8 cellular contexts compared by ENCODE assay signal in genomic region chr12:45726594-45727300, GRCh38. TPM values are rescaled to one million over a fixed set of nuclear protein-coding genes. Genes with fewer than 3 reads are reported as not detected.
DNase-seq lines count a peak whose midpoint lies in the region; ATAC-seq and TF ChIP-seq lines count a peak whose summit lies in the region.

No MANE protein-coding gene starts in this region.

- peak overlapping the region; percentile 100 for H3K27ac ChIP-seq in tibial artery

- no peak for TF ChIP-seq CTCF in tibial artery (IDR thresholded peaks at IDR 0.05)

- peaks cover 46% of the 10 kb centered on the region for H3K36me3 Mint-ChIP-seq in activated T-cell treated with anti-CD3 and anti-CD28 coated beads, Interleukin-2, amount 50 U/mL, for 24 hours (ENCODE audit: low read depth)
- peaks cover 0 to 8% (median under 1%) of the 10 kb centered on the region in 3 donors for H3K36me3 Mint-ChIP-seq in naive thymus-derived CD8-positive, alpha-beta T cell

- no peaks in the 10 kb centered on the region for H3K9me3 Mint-ChIP-seq in activated T-cell treated with anti-CD3 and anti-CD28 coated beads, Interleukin-2, amount 50 U/mL, for 24 hours
- H3K9me3 Mint-ChIP-seq in naive thymus-derived CD8-positive, alpha-beta T cell: no peaks in the 10 kb centered on the region

- no peaks in the 10 kb centered on the region for H3K27me3 Mint-ChIP-seq in activated T-cell treated with anti-CD3 and anti-CD28 coated beads, Interleukin-2, amount 50 U/mL, for 24 hours
- no peaks in the 10 kb centered on the region for H3K27me3 Mint-ChIP-seq in naive thymus-derived CD8-positive, alpha-beta T cell

- H3K4me3 ChIP-seq in tibial artery: peak overlapping the region; percentile 94 to 95

- POLR2A ChIA-PET in naive thymus-derived CD8-positive, alpha-beta T cell (lab: Charles Lee): interaction anchor here (0.8 to 6.5 kb wide), 14 partner anchors 9 to 511 kb away, joined by 3 to 62 read pairs (median 5); partner anchors contain the start of genes ANO6 and SCAF11

- intact Hi-C loops in tibial artery (cut with DNase I; ENCODE audit: low total_unique reads): loop anchor here (10.0 kb wide), 1 partner anchor 182 kb away; no protein-coding TSS in a partner anchor

- peak; percentile 62 for DNase-seq in ELR (ENCODE audit: low read depth)
- DNase-seq in NCI-H1105 treated with DMSO at 0.1 percent for 48 hours (lab: John Stamatoyannopoulos, UW): peak; percentile 77
- peak; percentile 68 for DNase-seq in activated T-cell treated with anti-CD3 and anti-CD28 coated beads, Interleukin-2, amount 50 U/mL, for 24 hours
- peak; percentile 30 for DNase-seq in fibroblast of gingiva (ENCODE audit: low read depth)
- DNase-seq in naive thymus-derived CD8-positive, alpha-beta T cell: peak in 4 of 10 donors; percentile 6 to 31 (median 21)
- peak; percentile 60 to 83 for DNase-seq in tibial artery

- no peaks in the 10 kb centered on the region for H3K36me3 ChIP-seq in tibial artery

- H3K4me3 Mint-ChIP-seq in activated T-cell treated with anti-CD3 and anti-CD28 coated beads, Interleukin-2, amount 50 U/mL, for 24 hours: peak overlapping the region; percentile 98
- H3K4me3 Mint-ChIP-seq in naive thymus-derived CD8-positive, alpha-beta T cell: peak overlapping the region; percentile 93 to 100 (median 100)

- H3K27ac Mint-ChIP-seq in activated T-cell treated with anti-CD3 and anti-CD28 coated beads, Interleukin-2, amount 50 U/mL, for 24 hours: peak overlapping the region; percentile 99
- peak overlapping the region; percentile 96 to 100 (median 98) for H3K27ac Mint-ChIP-seq in naive thymus-derived CD8-positive, alpha-beta T cell

- H3K9me3 ChIP-seq in tibial artery: no peaks in the 10 kb centered on the region

- no peaks in the 10 kb centered on the region for H3K27me3 ChIP-seq in tibial artery

- ATAC-seq in naive thymus-derived CD8-positive, alpha-beta T cell: peak in 1 of 2 donors; percentile 0
- no peak for ATAC-seq in HG03108 (IDR thresholded peaks at IDR 0.05; ENCODE audit: unreplicated experiment)
- no peak for ATAC-seq in HG02970 (IDR thresholded peaks at IDR 0.05; ENCODE audit: low FRiP score, unreplicated experiment)

- H3K4me1 ChIP-seq in tibial artery: peaks cover 0 to 44% (median 19%) of the 10 kb centered on the region in 4 donors

- H3K4me1 Mint-ChIP-seq in activated T-cell treated with anti-CD3 and anti-CD28 coated beads, Interleukin-2, amount 50 U/mL, for 24 hours (ENCODE audit: low read depth): peaks cover 29% of the 10 kb centered on the region
- peaks cover 15 to 39% (median 24%) of the 10 kb centered on the region in 4 donors for H3K4me1 Mint-ChIP-seq in naive thymus-derived CD8-positive, alpha-beta T cell

RNA-seq across cellular contexts. Expression of gene ARID2, which starts 2.8 kb away (rescaled TPM):
- total RNA-seq in naive thymus-derived CD8-positive, alpha-beta T cell: 10 to 100 TPM; 39.7 to 44.0 TPM
- 10 to 100 TPM in 1 of 3 donors, 1 to 10 TPM in 2; 5.8 to 10.3 (median 7.8) TPM for polyA plus RNA-seq in naive thymus-derived CD8-positive, alpha-beta T cell
